Comparison of ENCODE assay signal across 17 cellular contexts in the genomic region with DNA sequence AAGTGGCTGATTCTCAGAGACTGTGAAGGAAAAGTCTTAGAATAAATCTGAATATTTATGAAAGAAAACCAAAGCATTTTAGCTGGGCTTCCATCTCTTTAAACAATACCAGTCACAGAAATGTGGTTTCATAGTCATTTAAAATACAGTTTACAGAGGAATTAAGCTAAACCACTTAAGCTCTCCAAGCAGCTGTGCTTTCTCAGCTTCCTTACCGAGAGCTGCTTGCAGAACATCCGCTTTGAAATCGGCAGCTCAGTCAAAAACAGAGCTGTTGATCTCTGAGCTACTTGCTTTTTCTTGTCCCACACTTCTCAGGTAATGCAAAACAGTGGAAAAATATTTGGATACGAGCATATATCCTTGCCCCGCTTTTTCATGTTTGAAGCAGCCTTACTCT.
DNase-seq lines count a peak whose midpoint lies in the region; TF ChIP-seq lines count a peak whose summit lies in the region.
"Had no signal": no experiment of that assay in that cellular context is flagged by ENCODE, and none has a peak within 500 bp of the region (broad histone marks: within the 10 kb centered on the region; RNA-seq: fewer than 3 reads in every experiment).

No MANE protein-coding gene starts in this region.

- H3K4me1 ChIP-seq in A673 (ENCODE audit: insufficient read depth, low read length, poor library complexity, severe bottlenecking) (peaks cover 30% of the 10 kb centered on the region), SJCRH30 (peaks cover 24% of the 10 kb centered on the region)

- H3K4me3 ChIP-seq in A673 (ENCODE audit: low read depth, low read length, poor library complexity, severe bottlenecking) (no peak overlapping the region), SJCRH30 (peak overlapping the region; percentile 28), H7 (ENCODE audit: insufficient read depth, low read depth, low read length) (no peak overlapping the region)
- H3K4me3 ChIP-seq: PC-9, spleen had no signal

- no TSS peak for BruUV-seq in A673 (replicated peaks; lab: Mats Ljungman, UMichigan)

- H3K36me3 ChIP-seq in A673 (ENCODE audit: insufficient read depth, low read length, poor library complexity, severe bottlenecking): no peaks in the 10 kb centered on the region
- no peaks in the 10 kb centered on the region for H3K36me3 ChIP-seq in SJCRH30
- H3K36me3 ChIP-seq in H7 (replicated peaks; ENCODE audit: control insufficient read depth, insufficient read depth, low read length): no peaks in the 10 kb centered on the region
- H3K36me3 ChIP-seq: spleen had no signal

- H3K9me3 ChIP-seq in A673 (ENCODE audit: low read depth, low read length, poor library complexity, severe bottlenecking) (no peaks in the 10 kb centered on the region), SJCRH30 (replicated peaks) (no peaks in the 10 kb centered on the region)
- H3K9me3 ChIP-seq: spleen had no signal

- intact Hi-C loops in A673 (cut with micrococcal nuclease; ENCODE audit: unreplicated experiment): no loop called here

- DNase-seq in A673 (ENCODE audit: low spot score) (peak; percentile 83), DMS79 treated with DMSO at 0.1 percent for 48 hours (lab: John Stamatoyannopoulos, UW) (peak; percentile 56), NCI-H524 treated with DMSO at 0.1 percent for 48 hours (lab: John Stamatoyannopoulos, UW) (peak; percentile 27), SJCRH30 (peak; percentile 83 to 95), H7 (no peak), amygdala (lab: John Stamatoyannopoulos, UW) (no peak), AML-193 (lab: John Stamatoyannopoulos, UW) (no peak)
- DNase-seq: activated CD4-positive, alpha-beta T cell treated with anti-CD3 and anti-CD28 coated beads, Interleukin-2, amount 50 U/mL, for 48 hours; activated CD8-positive, alpha-beta memory T cell treated with anti-CD3 and anti-CD28 coated beads, Interleukin-2, amount 50 U/mL, for 4 hours; C1 segment of cervical spinal cord; natural killer cell; NCI-H446 treated with DMSO at 0.1 percent for 48 hours; PC-9; spleen; stimulated activated CD4-positive, alpha-beta T cell treated with anti-CD3 and anti-CD28 coated beads, Interleukin-2, amount 100 ng/mL, for 48 hours; stimulated activated naive B cell treated with anti-CD40 and anti-IgM and Interleukin-4, amounts not matched to agents 10 μg/mL and 1 μg/mL and 100 μg/mL, for 72 hours; SW 1271 had no signal

- H3K27ac ChIP-seq in A673 (ENCODE audit: low read depth, low read length, poor library complexity, severe bottlenecking) (peak overlapping the region; percentile 29), SJCRH30 (peak overlapping the region; percentile 84)
- H3K27ac ChIP-seq: PC-9 had no signal

- CTCF ChIA-PET in A673 (lab: Charles Lee): no interaction called here

- POLR2A ChIA-PET in A673 (lab: Charles Lee; ENCODE audit: low non-redundant PET): interaction anchor here (0.6 to 1.0 kb wide), 3 partner anchors 9 to 336 kb away, joined by 3 to 19 read pairs (median 3); no protein-coding TSS in a partner anchor

- no peak for TF ChIP-seq CTCF in A673 (conservative IDR thresholded peaks at IDR 0.05; ENCODE audit: low read depth, low read length)

- no peaks in the 10 kb centered on the region for H3K27me3 ChIP-seq in A673 (replicated peaks; ENCODE audit: insufficient read depth, low read depth, low read length, poor library complexity)
- no peaks in the 10 kb centered on the region for H3K27me3 ChIP-seq in SJCRH30
- H3K27me3 ChIP-seq in H7 (ENCODE audit: control insufficient read depth, insufficient read depth, low read length): no peaks in the 10 kb centered on the region; the same call in 1 of the 2 replicates
- H3K27me3 ChIP-seq: spleen had no signal

Comparison
In these comparisons a context has a peak if more than half of its experiments do, and no peak if none do; other contexts are left out.
1. DNase-seq: peak in A673 (single experiment), DMS79 treated with DMSO at 0.1 percent for 48 hours (single experiment), NCI-H524 treated with DMSO at 0.1 percent for 48 hours (single experiment) and SJCRH30 (2 of 2); none in H7 (single experiment), amygdala (0 of 56) and AML-193 (0 of 2).